ENCODE assay signal across 11 cellular contexts in the genomic region with DNA sequence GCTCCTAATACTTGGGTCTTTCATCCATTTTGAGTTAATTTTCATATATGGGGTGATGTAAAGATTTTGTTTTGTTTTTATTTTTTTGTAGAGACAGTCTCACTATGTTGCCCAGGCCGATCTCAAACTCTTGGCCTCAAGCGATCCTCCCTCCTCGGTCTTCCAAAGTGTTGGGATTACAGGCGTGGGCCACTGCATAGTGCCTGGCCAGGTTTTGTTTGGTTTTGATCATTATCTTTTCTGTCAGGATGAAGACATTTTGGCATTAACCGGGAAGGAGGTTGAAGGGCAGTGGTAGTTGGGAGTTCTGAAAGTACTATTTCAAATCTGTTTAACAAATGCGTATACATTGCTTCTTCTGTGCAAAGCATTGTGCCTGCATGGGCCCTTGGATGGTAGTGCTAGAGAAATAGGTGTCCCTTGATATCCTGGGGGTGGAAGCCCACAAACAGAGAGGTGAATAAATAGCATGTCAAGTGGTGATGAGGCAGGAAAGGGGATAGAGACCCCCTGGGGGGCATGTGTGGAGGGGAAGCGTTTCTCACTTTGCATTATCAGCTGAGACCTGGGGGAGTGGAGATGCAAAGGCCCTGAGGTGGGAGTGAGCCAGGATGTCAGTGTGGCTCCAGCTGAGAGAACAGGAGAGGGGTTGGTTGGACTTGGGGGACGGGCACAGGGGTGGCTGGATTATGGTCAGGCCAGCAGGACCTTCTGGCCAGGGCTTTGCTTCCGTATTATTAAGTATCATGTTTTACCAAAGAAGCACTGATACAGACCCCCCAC. TPM values are rescaled to one million over a fixed set of nuclear protein-coding genes. Genes with fewer than 3 reads are reported as not detected.
DNase-seq lines count a peak whose midpoint lies in the region; ATAC-seq and TF ChIP-seq lines count a peak whose summit lies in the region.
"Had no signal": no experiment of that assay in that cellular context is flagged by ENCODE, and none has a peak within 500 bp of the region (broad histone marks: within the 10 kb centered on the region; RNA-seq: fewer than 3 reads in every experiment).

No MANE protein-coding gene starts in this region.

- H3K4me1 Mint-ChIP-seq in CD8-positive, alpha-beta memory T cell: peaks cover 78 to 93% (median 90%) of the 10 kb centered on the region in 3 donors
- H3K4me1 Mint-ChIP-seq in natural killer cell treated with Interleukin-12 subunit alpha and Interleukin-12 subunit beta and Interleukin-15 and Interleukin-18, amount 100 ng/mL, for 72 hours (ENCODE audit: low read depth in 2 of 2): peaks cover 60 to 71% of the 10 kb centered on the region in 2 donors

- no peak for TF ChIP-seq POLR2A in adrenal gland (IDR thresholded peaks at IDR 0.05)

- H3K27me3 Mint-ChIP-seq in CD8-positive, alpha-beta memory T cell: no peaks in the 10 kb centered on the region
- H3K27me3 Mint-ChIP-seq in natural killer cell treated with Interleukin-12 subunit alpha and Interleukin-12 subunit beta and Interleukin-15 and Interleukin-18, amount 100 ng/mL, for 72 hours: no peaks in the 10 kb centered on the region

- no peaks in the 10 kb centered on the region for H3K27me3 ChIP-seq in CD8-positive, alpha-beta memory T cell (ENCODE audit: insufficient read depth, low read length, poor library complexity, severe bottlenecking)
- H3K27me3 ChIP-seq in HUES48 (ENCODE audit: control insufficient read depth, insufficient read depth, low read length) (no peaks in the 10 kb centered on the region), adrenal gland (no peaks in the 10 kb centered on the region)
- H3K27me3 ChIP-seq: tibial nerve had no signal

- H3K36me3 ChIP-seq in CD8-positive, alpha-beta memory T cell (ENCODE audit: insufficient read depth, low read length): no peaks in the 10 kb centered on the region
- H3K36me3 ChIP-seq in HUES48 (ENCODE audit: control insufficient read depth, insufficient read depth, low read length) (0 out of 2 replicates have a peak, but pooled peaks cover 5% of the 10 kb centered on the region), adrenal gland (replicated peaks in 1 of 2) (no peaks in the 10 kb centered on the region)
- H3K36me3 ChIP-seq: tibial nerve had no signal

- no peaks in the 10 kb centered on the region for H3K9me3 Mint-ChIP-seq in CD8-positive, alpha-beta memory T cell
- peaks cover 2% of the 10 kb centered on the region for H3K9me3 Mint-ChIP-seq in natural killer cell treated with Interleukin-12 subunit alpha and Interleukin-12 subunit beta and Interleukin-15 and Interleukin-18, amount 100 ng/mL, for 72 hours

- peak overlapping the region; percentile 69 to 98 (median 88) for H3K27ac Mint-ChIP-seq in CD8-positive, alpha-beta memory T cell
- H3K27ac Mint-ChIP-seq in natural killer cell treated with Interleukin-12 subunit alpha and Interleukin-12 subunit beta and Interleukin-15 and Interleukin-18, amount 100 ng/mL, for 72 hours: peak overlapping the region; percentile 78 to 86

- H3K36me3 Mint-ChIP-seq in CD8-positive, alpha-beta memory T cell: peaks cover 0 to 10% (median 4%) of the 10 kb centered on the region in 3 donors
- peaks cover 5% of the 10 kb centered on the region for H3K36me3 Mint-ChIP-seq in natural killer cell treated with Interleukin-12 subunit alpha and Interleukin-12 subunit beta and Interleukin-15 and Interleukin-18, amount 100 ng/mL, for 72 hours

- 90 to 91% (median 91%) methylated on average over 9 of the region's 9 CpGs for WGBS in adrenal gland, 4 donors

- POLR2A ChIA-PET in CD8-positive, alpha-beta memory T cell (lab: Charles Lee): interaction anchor here (1.0 to 1.1 kb wide), 3 partner anchors 13 to 41 kb away, joined by 3 to 4 read pairs (median 3); partner anchors contain the start of gene GATAD2A

- no peak for ATAC-seq in natural killer cell treated with Interleukin-12 subunit alpha and Interleukin-12 subunit beta and Interleukin-15 and Interleukin-18, amount 100 ng/mL, for 72 hours
- no peak for ATAC-seq in GM21737 (IDR thresholded peaks at IDR 0.05; ENCODE audit: unreplicated experiment)

- intact Hi-C loops in adrenal gland (cut with DNase I): no loop called here

- peaks cover 90% of the 10 kb centered on the region for H3K4me1 ChIP-seq in CD8-positive, alpha-beta memory T cell (ENCODE audit: insufficient read depth, low read length)
- H3K4me1 ChIP-seq in HUES48 (ENCODE audit: control insufficient read depth, insufficient read depth, low read length) (peaks cover 34% of the 10 kb centered on the region), adrenal gland (replicated peaks in 1 of 2) (peaks cover 9 to 37% of the 10 kb centered on the region in 2 donors)

- TF ChIP-seq CTCF in adrenal gland (IDR thresholded peaks at IDR 0.05): no peak

- peak overlapping the region in 6 of 7 donors; percentile 30 to 85 (median 62) for H3K4me3 Mint-ChIP-seq in CD8-positive, alpha-beta memory T cell
- H3K4me3 Mint-ChIP-seq in natural killer cell treated with Interleukin-12 subunit alpha and Interleukin-12 subunit beta and Interleukin-15 and Interleukin-18, amount 100 ng/mL, for 72 hours: peak overlapping the region; percentile 82

- no peak overlapping the region for H3K4me3 ChIP-seq in CD8-positive, alpha-beta memory T cell (ENCODE audit: low read length)
- H3K4me3 ChIP-seq in HUES48 (ENCODE audit: low read depth, low read length) (no peak overlapping the region), adrenal gland (no peak overlapping the region)
- H3K4me3 ChIP-seq: tibial nerve had no signal

- H3K9ac ChIP-seq in HUES48 (ENCODE audit: low read depth, low read length): no peak overlapping the region

- CTCF ChIA-PET in CD8-positive, alpha-beta memory T cell (lab: Charles Lee): interaction anchor here (1.3 to 1.7 kb wide), 2 partner anchors 13 to 44 kb away, joined by 3 to 4 read pairs; no protein-coding TSS in a partner anchor

- DNase-seq in CD8-positive, alpha-beta memory T cell: no peak
- no peak for DNase-seq in adrenal gland
- no peak for DNase-seq in natural killer cell treated with Interleukin-12 subunit alpha and Interleukin-12 subunit beta and Interleukin-15 and Interleukin-18, amount 100 ng/mL, for 72 hours (ENCODE audit: low spot score)
- DNase-seq in iPS-NIHi7 (ENCODE audit: extremely low spot score): no peak
- DNase-seq in dedifferentiated amniotic fluid mesenchymal stem cell (ENCODE audit: extremely low spot score): no peak
- no peak for DNase-seq in mucosa of gallbladder (ENCODE audit: low spot score)
- DNase-seq: NCI-H1092, NCI-H524 had no signal

- H3K27ac ChIP-seq in CD8-positive, alpha-beta memory T cell (ENCODE audit: low read depth, low read length): peak overlapping the region; percentile 14
- H3K27ac ChIP-seq in HUES48 (ENCODE audit: low read depth, low read length): peak overlapping the region; percentile 41
- peak overlapping the region in 3 of 5 donors; percentile 32 to 59 (median 51) for H3K27ac ChIP-seq in adrenal gland

- H3K9me3 ChIP-seq in CD8-positive, alpha-beta memory T cell (ENCODE audit: low read length): no peaks in the 10 kb centered on the region
- H3K9me3 ChIP-seq in HUES48 (ENCODE audit: control insufficient read depth, insufficient read depth, low read length) (no peaks in the 10 kb centered on the region), adrenal gland (replicated peaks in 1 of 3) (no peaks in the 10 kb centered on the region)
- H3K9me3 ChIP-seq: tibial nerve had no signal

RNA-seq across cellular contexts. Expression of gene GATAD2A, which starts 41.4 kb away (rescaled TPM):
- total RNA-seq in CD8-positive, alpha-beta memory T cell: 100 to 1,000 TPM; 176 to 182 TPM
- polyA plus RNA-seq in CD8-positive, alpha-beta memory T cell: 46.9 TPM
- 100 to 1,000 TPM in 1 of 8 donors, 10 to 100 TPM in 7; 38.7 to 125 (median 65.5) TPM for total RNA-seq in adrenal gland
- polyA plus RNA-seq in adrenal gland: 10 to 100 TPM; 17.0 to 35.1 (median 20.9) TPM
- 100 to 1,000 TPM; 171 to 224 TPM for total RNA-seq in natural killer cell treated with Interleukin-12 subunit alpha and Interleukin-12 subunit beta and Interleukin-15 and Interleukin-18, amount 100 ng/mL, for 72 hours
- 110 TPM for total RNA-seq in mucosa of gallbladder
